30 cellular contexts compared by ENCODE assay signal in the genomic region with DNA sequence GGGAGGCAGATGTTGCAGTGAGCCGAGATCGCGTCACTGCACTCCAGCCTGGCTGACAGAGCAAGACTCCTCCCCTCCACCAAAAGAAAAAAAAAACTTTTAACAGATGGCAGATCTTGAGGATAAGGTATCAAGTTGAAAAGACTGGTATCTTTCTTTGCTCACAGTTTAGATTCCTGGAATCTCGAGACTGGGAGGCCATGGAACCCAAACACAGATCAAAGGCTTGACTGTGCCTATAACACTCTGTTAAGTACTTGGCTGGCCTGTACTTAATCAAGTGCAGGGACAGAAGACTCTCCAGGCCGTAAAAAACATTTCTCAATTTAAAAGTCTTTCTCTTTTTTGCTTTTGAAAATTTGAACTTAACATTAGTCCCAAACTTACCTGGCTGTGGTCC.
"Had no signal": no experiment of that assay in that cellular context is flagged by ENCODE, and none has a peak within 500 bp of the region (broad histone marks: within the 10 kb centered on the region; RNA-seq: fewer than 3 reads in every experiment).

No MANE protein-coding gene starts in this region.

- H3K9me3 ChIP-seq: ascending aorta had no signal

- H3K4me1 ChIP-seq: ascending aorta had no signal

- H3K4me1 Mint-ChIP-seq: activated B cell treated with CpG ODN at 0.5 μM for 24 hours; activated CD4-positive, alpha-beta T cell treated with anti-CD3 and anti-CD28 coated beads, Interleukin-2, amount 10 ng/mL, durations not matched to agents 7 days and 5 days; activated naive CD4-positive, alpha-beta T cell treated with anti-CD3 and anti-CD28 coated beads, Interleukin-2, amount 50 U/mL, for 24 hours; activated naive CD8-positive, alpha-beta T cell treated with anti-CD3 and anti-CD28 coated beads, Interleukin-2, amount 50 U/mL, for 24 hours had no signal

- H3K4me3 Mint-ChIP-seq: activated B cell treated with CpG ODN at 0.5 μM for 24 hours; activated CD4-positive, alpha-beta memory T cell treated with anti-CD3 and anti-CD28 coated beads for 36 hours; activated CD4-positive, alpha-beta T cell treated with anti-CD3 and anti-CD28 coated beads, Interleukin-2, amount 10 ng/mL, durations not matched to agents 7 days and 5 days; activated naive CD4-positive, alpha-beta T cell treated with anti-CD3 and anti-CD28 coated beads, Interleukin-2, amount 50 U/mL, for 24 hours; activated naive CD8-positive, alpha-beta T cell treated with anti-CD3 and anti-CD28 coated beads, Interleukin-2, amount 50 U/mL, for 24 hours; activated T-cell treated with anti-CD3 and anti-CD28 coated beads, Interleukin-2, amount 50 U/mL, for 72 hours; brain; T-cell had no signal

- ATAC-seq: activated naive CD8-positive, alpha-beta T cell treated with anti-CD3 and anti-CD28 coated beads, Interleukin-2, amount 50 U/mL, for 24 hours; activated T-cell treated with anti-CD3 and anti-CD28 coated beads, Interleukin-2, amount 50 U/mL, for 72 hours; Panc1; Right ventricle myocardium inferior; T-cell had no signal

- DNase-seq: activated B cell treated with CpG ODN at 0.5 μM for 24 hours; activated CD4-positive, alpha-beta memory T cell treated with anti-CD3 and anti-CD28 coated beads for 36 hours; activated CD4-positive, alpha-beta T cell treated with anti-CD3 and anti-CD28 coated beads for 1 hour; activated CD4-positive, alpha-beta T cell treated with anti-CD3 and anti-CD28 coated beads, Interleukin-2, amount 10 ng/mL, durations not matched to agents 7 days and 5 days; activated CD8-positive, alpha-beta memory T cell treated with anti-CD3 and anti-CD28 coated beads for 24 hours; activated naive CD8-positive, alpha-beta T cell treated with anti-CD3 and anti-CD28 coated beads, Interleukin-2, amount 50 U/mL, for 24 hours; activated T-cell treated with anti-CD3 and anti-CD28 coated beads, Interleukin-2, amount 50 U/mL, for 72 hours; amniotic stem cell; Kasumi-1; KBM-7; NCI-H1105 treated with DMSO at 0.1 percent for 48 hours; NCI-H1436 treated with DMSO at 0.1 percent for 48 hours; NCI-H187; NCI-H2081; NCI-H226; NCI-H69; NK-92 treated with Interleukin-12 subunit alpha and Interleukin-12 subunit beta, amount 100 ng/mL, for 24 hours; OCI-M1; RPMI8226; T-cell; T-helper 2 cell; T1000 had no signal

- H3K36me3 ChIP-seq: ascending aorta had no signal

- H3K27ac Mint-ChIP-seq: activated B cell treated with CpG ODN at 0.5 μM for 24 hours; activated CD4-positive, alpha-beta memory T cell treated with anti-CD3 and anti-CD28 coated beads for 36 hours; activated CD4-positive, alpha-beta T cell treated with anti-CD3 and anti-CD28 coated beads, Interleukin-2, amount 10 ng/mL, durations not matched to agents 7 days and 5 days; activated naive CD4-positive, alpha-beta T cell treated with anti-CD3 and anti-CD28 coated beads, Interleukin-2, amount 50 U/mL, for 24 hours; activated naive CD8-positive, alpha-beta T cell treated with anti-CD3 and anti-CD28 coated beads, Interleukin-2, amount 50 U/mL, for 24 hours; activated T-cell treated with anti-CD3 and anti-CD28 coated beads, Interleukin-2, amount 50 U/mL, for 72 hours; activated T-helper 2 cell treated with anti-CD3 and anti-CD28 coated beads, Interferon-gamma antibody, Interleukin-2, Interleukin-4, amounts not matched to agents 10 μg/mL and 5 μg/mL and 100 μg/mL, durations not matched to agents 14 hours and 24 hours and 36 hours; T-cell had no signal

- H3K27ac ChIP-seq: ascending aorta, SK-N-MC had no signal

- H3K36me3 Mint-ChIP-seq: activated CD4-positive, alpha-beta memory T cell treated with anti-CD3 and anti-CD28 coated beads for 36 hours; activated naive CD4-positive, alpha-beta T cell treated with anti-CD3 and anti-CD28 coated beads, Interleukin-2, amount 50 U/mL, for 24 hours; brain; T-cell had no signal

- H3K9me3 Mint-ChIP-seq: activated B cell treated with CpG ODN at 0.5 μM for 24 hours; activated CD4-positive, alpha-beta memory T cell treated with anti-CD3 and anti-CD28 coated beads for 36 hours; activated CD4-positive, alpha-beta T cell treated with anti-CD3 and anti-CD28 coated beads, Interleukin-2, amount 10 ng/mL, durations not matched to agents 7 days and 5 days; activated naive CD4-positive, alpha-beta T cell treated with anti-CD3 and anti-CD28 coated beads, Interleukin-2, amount 50 U/mL, for 24 hours; activated naive CD8-positive, alpha-beta T cell treated with anti-CD3 and anti-CD28 coated beads, Interleukin-2, amount 50 U/mL, for 24 hours; activated T-cell treated with anti-CD3 and anti-CD28 coated beads, Interleukin-2, amount 50 U/mL, for 72 hours; activated T-helper 2 cell treated with anti-CD3 and anti-CD28 coated beads, Interferon-gamma antibody, Interleukin-2, Interleukin-4, amounts not matched to agents 10 μg/mL and 5 μg/mL and 100 μg/mL, durations not matched to agents 14 hours and 24 hours and 36 hours; T-cell had no signal

- FAIRE-seq: TTC549 had no signal

- H3K4me3 ChIP-seq: ascending aorta, SK-N-MC had no signal

- H3K27me3 Mint-ChIP-seq: activated B cell treated with CpG ODN at 0.5 μM for 24 hours; activated CD4-positive, alpha-beta T cell treated with anti-CD3 and anti-CD28 coated beads, Interleukin-2, amount 10 ng/mL, durations not matched to agents 7 days and 5 days; activated naive CD4-positive, alpha-beta T cell treated with anti-CD3 and anti-CD28 coated beads, Interleukin-2, amount 50 U/mL, for 24 hours had no signal
